27 cellular contexts compared by ENCODE assay signal in the genomic region with DNA sequence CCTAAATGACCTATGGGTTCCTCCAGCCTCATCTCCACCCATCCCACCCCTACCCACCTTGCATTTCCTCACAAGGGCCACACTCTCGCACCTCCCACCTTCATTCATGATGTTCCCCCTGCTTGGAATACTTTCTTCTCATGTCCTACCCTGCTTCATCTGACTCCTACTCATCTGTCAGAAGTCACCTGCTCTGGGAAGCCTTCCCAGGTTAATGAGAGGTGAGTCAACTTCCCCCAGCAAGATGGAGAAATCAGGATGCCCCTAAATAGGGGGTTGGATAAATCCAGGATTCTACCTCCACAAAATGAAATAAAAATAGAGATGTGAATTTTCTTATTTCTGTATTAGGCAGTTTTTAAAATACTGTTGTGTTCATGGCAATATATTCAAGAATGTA. TPM values are rescaled to one million over a fixed set of nuclear protein-coding genes. Genes with fewer than 3 reads are reported as not detected.
A peak's percentile ranks its signal among the peaks of the same experiment; 100 is the strongest.
DNase-seq lines count a peak whose midpoint lies in the region; ATAC-seq and TF ChIP-seq lines count a peak whose summit lies in the region.
"Had no signal": no experiment of that assay in that cellular context is flagged by ENCODE, and none has a peak within 500 bp of the region (broad histone marks: within the 10 kb centered on the region; RNA-seq: fewer than 3 reads in every experiment).

No MANE protein-coding gene starts in this region.

- H3K27ac Mint-ChIP-seq in type B pancreatic cell: peak overlapping the region; percentile 99
- H3K27ac Mint-ChIP-seq: activated naive CD4-positive, alpha-beta T cell treated with anti-CD3 and anti-CD28 coated beads for 36 hours; activated T-helper 1 cell treated with anti-CD3 and anti-CD28 coated beads, Interleukin-12 subunit alpha, Interleukin-12 subunit beta, Interleukin-2, Interleukin-4 antibody, amounts not matched to agents 30 ng/mL and 10 ng/mL and 1 ng/mL, durations not matched to agents 14 hours and 24 hours and 36 hours; CD8-positive, alpha-beta T cell; effector memory CD8-positive, alpha-beta T cell; naive thymus-derived CD8-positive, alpha-beta T cell had no signal

- H3K4me3 ChIP-seq in HL-60 (replicated peaks; ENCODE audit: insufficient read depth, low read length): no peak overlapping the region
- H3K4me3 ChIP-seq in breast epithelium: no peak overlapping the region
- no peak overlapping the region for H3K4me3 ChIP-seq in left lung
- H3K4me3 ChIP-seq: colonic mucosa, gastrocnemius medialis, hepatocyte, transverse colon had no signal

- no peak for DNase-seq in HL-60 (ENCODE audit: low read depth in 1 of 2, low spot score in 1 of 2)
- DNase-seq in breast epithelium (ENCODE audit: low spot score in 2 of 2): no peak
- no peak for DNase-seq in left lung
- DNase-seq in type B pancreatic cell (ENCODE audit: extremely low spot score, unreplicated experiment): no peak
- DNase-seq in NCI-H1436 (lab: John Stamatoyannopoulos, UW): no peak
- no peak for DNase-seq in activated T-cell treated with anti-CD3 and anti-CD28 coated beads, Interleukin-2, amount 50 U/mL, for 48 hours
- DNase-seq: activated CD4-positive, alpha-beta T cell treated with anti-CD3 and anti-CD28 coated beads, Interleukin-2, amount 50 U/mL, for 48 hours; activated naive CD4-positive, alpha-beta T cell treated with anti-CD3 and anti-CD28 coated beads for 36 hours; CD8-positive, alpha-beta T cell; colonic mucosa; DMS 273 treated with DMSO at 0.1 percent for 48 hours; effector memory CD8-positive, alpha-beta T cell; gastrocnemius medialis; naive thymus-derived CD8-positive, alpha-beta T cell; NCI-H187 treated with DMSO at 0.1 percent for 48 hours; NCI-H526; retina; small intestine; stimulated activated CD4-positive, alpha-beta T cell treated with anti-CD3 and anti-CD28 coated beads, Interleukin-2, amount 100 ng/mL, for 24 hours; T-helper 1 cell; transverse colon had no signal

- TF ChIP-seq CTCF in HL-60 (IDR thresholded peaks at IDR 0.05; ENCODE audit: insufficient read depth, low read length): no peak
- TF ChIP-seq CTCF in breast epithelium (IDR thresholded peaks at IDR 0.05): no peak
- TF ChIP-seq CTCF in left lung (IDR thresholded peaks at IDR 0.05): no peak
- TF ChIP-seq CTCF in type B pancreatic cell (conservative IDR thresholded peaks at IDR 0.05): no peak

- H3K9me3 ChIP-seq in breast epithelium: no peaks in the 10 kb centered on the region
- H3K9me3 ChIP-seq in left lung: no peaks in the 10 kb centered on the region
- H3K9me3 ChIP-seq: colonic mucosa, gastrocnemius medialis, transverse colon had no signal

- TF ChIP-seq POLR2A in breast epithelium (IDR thresholded peaks at IDR 0.05): no peak

- H3K36me3 ChIP-seq in breast epithelium: no peaks in the 10 kb centered on the region
- H3K36me3 ChIP-seq in left lung: no peaks in the 10 kb centered on the region
- H3K36me3 ChIP-seq: colonic mucosa, gastrocnemius medialis, transverse colon had no signal

- no peaks in the 10 kb centered on the region for H3K27me3 Mint-ChIP-seq in type B pancreatic cell

- H3K4me1 Mint-ChIP-seq in type B pancreatic cell (ENCODE audit: unreplicated experiment): peaks cover 34% of the 10 kb centered on the region

- no peaks in the 10 kb centered on the region for H3K36me3 Mint-ChIP-seq in type B pancreatic cell
- H3K36me3 Mint-ChIP-seq: CD8-positive, alpha-beta T cell; naive thymus-derived CD8-positive, alpha-beta T cell had no signal

- ATAC-seq in left lung (peak; percentile 0), GM18873 (IDR thresholded peaks at IDR 0.05; ENCODE audit: low FRiP score, unreplicated experiment) (no peak)
- ATAC-seq: CD8-positive, alpha-beta T cell; effector memory CD8-positive, alpha-beta T cell; gastrocnemius medialis; HepG2; left lobe of liver; naive thymus-derived CD8-positive, alpha-beta T cell; Panc1 had no signal

- H3K27ac ChIP-seq in HL-60 (replicated peaks): peak overlapping the region; percentile 98
- peak overlapping the region; percentile 72 to 93 for H3K27ac ChIP-seq in breast epithelium
- H3K27ac ChIP-seq in left lung: peak overlapping the region; percentile 89 to 97

- H3K9me3 Mint-ChIP-seq in type B pancreatic cell: no peaks in the 10 kb centered on the region
- H3K9me3 Mint-ChIP-seq: activated naive CD4-positive, alpha-beta T cell treated with anti-CD3 and anti-CD28 coated beads for 36 hours; activated T-helper 1 cell treated with anti-CD3 and anti-CD28 coated beads, Interleukin-12 subunit alpha, Interleukin-12 subunit beta, Interleukin-2, Interleukin-4 antibody, amounts not matched to agents 30 ng/mL and 10 ng/mL and 1 ng/mL, durations not matched to agents 14 hours and 24 hours and 36 hours; CD8-positive, alpha-beta T cell; effector memory CD8-positive, alpha-beta T cell; naive thymus-derived CD8-positive, alpha-beta T cell had no signal

- H3K4me1 ChIP-seq in breast epithelium: peaks cover 3 to 42% of the 10 kb centered on the region in 2 donors
- peaks cover 36 to 98% of the 10 kb centered on the region in 2 donors for H3K4me1 ChIP-seq in left lung

- peak overlapping the region; percentile 45 for H3K4me3 Mint-ChIP-seq in type B pancreatic cell
- H3K4me3 Mint-ChIP-seq: activated naive CD4-positive, alpha-beta T cell treated with anti-CD3 and anti-CD28 coated beads for 36 hours; activated T-helper 1 cell treated with anti-CD3 and anti-CD28 coated beads, Interleukin-12 subunit alpha, Interleukin-12 subunit beta, Interleukin-2, Interleukin-4 antibody, amounts not matched to agents 30 ng/mL and 10 ng/mL and 1 ng/mL, durations not matched to agents 14 hours and 24 hours and 36 hours; CD8-positive, alpha-beta T cell; effector memory CD8-positive, alpha-beta T cell; naive thymus-derived CD8-positive, alpha-beta T cell had no signal

- H3K27me3 ChIP-seq in HL-60 (ENCODE audit: insufficient read depth, poor library complexity, severe bottlenecking) (no peaks in the 10 kb centered on the region), breast epithelium (no peaks in the 10 kb centered on the region), left lung (no peaks in the 10 kb centered on the region)
- H3K27me3 ChIP-seq: colonic mucosa, gastrocnemius medialis, hepatocyte, transverse colon had no signal

- intact Hi-C loops in breast epithelium (cut with DNase I; ENCODE audit: low total_unique reads): loop anchor here (5.0 kb wide), 1 partner anchor 89 kb away; no protein-coding TSS in a partner anchor
- intact Hi-C loops in left lung (cut with DNase I): loop anchor here in 1 of 2 donors (5.0 kb wide), 1 partner anchor 89 kb away; no protein-coding TSS in a partner anchor

RNA-seq across cellular contexts. Expression of a gene that starts 51.0 kb away (rescaled TPM):
- total RNA-seq in breast epithelium (100 to 1,000 TPM in 2 of 3 donors, 10 to 100 TPM in 1; 90.6 to 219 (median 160) TPM), left lung (100 to 1,000 TPM; 264 to 294 TPM), type B pancreatic cell (ENCODE audit: low replicate concordance) (259 and 270 TPM in 2 replicates)
